31 cellular contexts compared by ENCODE assay signal in the genomic region with DNA sequence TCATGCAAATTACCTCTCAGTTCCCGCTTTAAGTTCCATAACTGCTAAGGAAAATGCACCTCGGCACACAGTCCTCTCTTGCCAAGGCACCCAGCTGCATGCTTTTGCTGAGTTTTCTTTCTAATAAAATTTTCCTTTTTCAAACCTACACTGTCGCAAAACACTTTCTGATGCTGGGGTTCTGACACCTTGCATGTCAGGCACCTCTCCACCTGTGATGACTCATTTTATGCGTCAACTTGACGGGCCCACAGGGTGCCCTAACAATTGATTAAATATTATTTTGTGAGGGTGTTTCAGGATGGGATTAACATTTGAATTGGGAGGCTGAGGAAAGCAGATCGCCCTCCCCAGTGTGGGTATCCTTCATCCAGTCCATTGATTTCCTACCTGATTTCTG.
"Had no signal": no experiment of that assay in that cellular context is flagged by ENCODE, and none has a peak within 500 bp of the region (broad histone marks: within the 10 kb centered on the region; RNA-seq: fewer than 3 reads in every experiment).

No MANE protein-coding gene starts in this region.

- H3K27ac ChIP-seq: colonic mucosa, epithelial cell of prostate, gastrocnemius medialis, heart left ventricle, hepatocyte, parathyroid adenoma, right atrium auricular region, stomach, thyroid gland, vagina had no signal

- H3K36me3 Mint-ChIP-seq: memory B cell; natural killer cell treated with Interleukin-12 subunit alpha and Interleukin-12 subunit beta and Interleukin-15 and Interleukin-18, amount 100 ng/mL, for 72 hours; stimulated activated effector memory CD8-positive, alpha-beta T cell treated with anti-CD3 and anti-CD28 coated beads, Interleukin-12 subunit alpha, Interleukin-12 subunit beta, amount 100 ng/mL, for 72 hours had no signal

- H3K9me3 ChIP-seq: colonic mucosa, gastrocnemius medialis, thyroid gland, vagina had no signal

- H3K4me1 Mint-ChIP-seq: immature natural killer cell; neural crest cell; stimulated activated effector memory CD8-positive, alpha-beta T cell treated with anti-CD3 and anti-CD28 coated beads, Interleukin-12 subunit alpha, Interleukin-12 subunit beta, amount 100 ng/mL, for 72 hours had no signal

- H3K9ac ChIP-seq: parathyroid adenoma had no signal

- H3K9me3 Mint-ChIP-seq: memory B cell; stimulated activated effector memory CD8-positive, alpha-beta T cell treated with anti-CD3 and anti-CD28 coated beads, Interleukin-12 subunit alpha, Interleukin-12 subunit beta, amount 100 ng/mL, for 72 hours had no signal

- H3K4me1 ChIP-seq: colonic mucosa, gastrocnemius medialis, heart left ventricle, parathyroid adenoma, right atrium auricular region, stomach, thyroid gland, vagina had no signal

- DNase-seq: colonic mucosa; effector CD8-positive, alpha-beta T cell; endodermal cell; foreskin fibroblast; gastrocnemius medialis; heart left ventricle; immature natural killer cell; stimulated activated CD4-positive, alpha-beta T cell treated with anti-CD3 and anti-CD28 coated beads, Interleukin-12 subunit alpha, Interleukin-12 subunit beta, amount 100 ng/mL, for 4 hours; stimulated activated CD4-positive, alpha-beta T cell treated with anti-CD3 and anti-CD28 coated beads, Interleukin-1b, Interleukin-23, amount 100 ng/mL, for 48 hours; stimulated activated CD4-positive, alpha-beta T cell treated with anti-CD3 and anti-CD28 coated beads, Interleukin-4, amount 100 ng/mL, for 1 hour; stimulated activated naive CD4-positive, alpha-beta T cell treated with Interleukin-2 at 50 U/mL for 16 hours; stomach; thyroid gland; trophoblast cell had no signal

- H3K36me3 ChIP-seq: colonic mucosa, gastrocnemius medialis, heart left ventricle, right atrium auricular region, stomach, thyroid gland, vagina had no signal

- H3K4me2 ChIP-seq: hepatocyte, smooth muscle cell had no signal

- H3K4me3 ChIP-seq: colonic mucosa, gastrocnemius medialis, heart left ventricle, hepatocyte, lung, right atrium auricular region, smooth muscle cell, stomach, thyroid gland, vagina had no signal

- FAIRE-seq: keratinocyte had no signal

- H2AFZ ChIP-seq: hepatocyte, parathyroid adenoma had no signal

- H3K27me3 ChIP-seq: colonic mucosa, gastrocnemius medialis, heart left ventricle, hepatocyte, right atrium auricular region, stomach, thyroid gland, vagina had no signal

- H3K27me3 Mint-ChIP-seq: dendritic cell treated with granulocyte-macrophage colony-stimulating factor and Interleukin-4, amounts not matched to agents 40 ng/mL and 50 ng/mL, for 4 days; natural killer cell treated with Interleukin-12 subunit alpha and Interleukin-12 subunit beta and Interleukin-15 and Interleukin-18, amount 100 ng/mL, for 72 hours; progenitor cell of endocrine pancreas had no signal

- H3K27ac Mint-ChIP-seq: dendritic cell treated with granulocyte-macrophage colony-stimulating factor and Interleukin-4, amounts not matched to agents 40 ng/mL and 50 ng/mL, for 4 days; endodermal cell; immature natural killer cell; memory B cell; natural killer cell treated with Interleukin-12 subunit alpha and Interleukin-12 subunit beta and Interleukin-15 and Interleukin-18, amount 100 ng/mL, for 72 hours; progenitor cell of endocrine pancreas; stimulated activated effector memory CD8-positive, alpha-beta T cell treated with anti-CD3 and anti-CD28 coated beads, Interleukin-12 subunit alpha, Interleukin-12 subunit beta, amount 100 ng/mL, for 72 hours had no signal

- ATAC-seq: esophagus mucosa; gastrocnemius medialis; heart left ventricle; left lobe of liver; natural killer cell treated with Interleukin-12 subunit alpha and Interleukin-12 subunit beta and Interleukin-15 and Interleukin-18, amount 100 ng/mL, for 72 hours; sciatic nerve; stimulated activated effector memory CD8-positive, alpha-beta T cell treated with anti-CD3 and anti-CD28 coated beads, Interleukin-12 subunit alpha, Interleukin-12 subunit beta, amount 100 ng/mL, for 72 hours had no signal

- H3K4me3 Mint-ChIP-seq: dendritic cell treated with granulocyte-macrophage colony-stimulating factor and Interleukin-4, amounts not matched to agents 40 ng/mL and 50 ng/mL, for 4 days; endodermal cell; immature natural killer cell; memory B cell; natural killer cell treated with Interleukin-12 subunit alpha and Interleukin-12 subunit beta and Interleukin-15 and Interleukin-18, amount 100 ng/mL, for 72 hours; neural crest cell; stimulated activated effector memory CD8-positive, alpha-beta T cell treated with anti-CD3 and anti-CD28 coated beads, Interleukin-12 subunit alpha, Interleukin-12 subunit beta, amount 100 ng/mL, for 72 hours had no signal

- H3K79me2 ChIP-seq: hepatocyte, parathyroid adenoma had no signal
